1 cellular context compared by ENCODE assay signal in the genomic region with DNA sequence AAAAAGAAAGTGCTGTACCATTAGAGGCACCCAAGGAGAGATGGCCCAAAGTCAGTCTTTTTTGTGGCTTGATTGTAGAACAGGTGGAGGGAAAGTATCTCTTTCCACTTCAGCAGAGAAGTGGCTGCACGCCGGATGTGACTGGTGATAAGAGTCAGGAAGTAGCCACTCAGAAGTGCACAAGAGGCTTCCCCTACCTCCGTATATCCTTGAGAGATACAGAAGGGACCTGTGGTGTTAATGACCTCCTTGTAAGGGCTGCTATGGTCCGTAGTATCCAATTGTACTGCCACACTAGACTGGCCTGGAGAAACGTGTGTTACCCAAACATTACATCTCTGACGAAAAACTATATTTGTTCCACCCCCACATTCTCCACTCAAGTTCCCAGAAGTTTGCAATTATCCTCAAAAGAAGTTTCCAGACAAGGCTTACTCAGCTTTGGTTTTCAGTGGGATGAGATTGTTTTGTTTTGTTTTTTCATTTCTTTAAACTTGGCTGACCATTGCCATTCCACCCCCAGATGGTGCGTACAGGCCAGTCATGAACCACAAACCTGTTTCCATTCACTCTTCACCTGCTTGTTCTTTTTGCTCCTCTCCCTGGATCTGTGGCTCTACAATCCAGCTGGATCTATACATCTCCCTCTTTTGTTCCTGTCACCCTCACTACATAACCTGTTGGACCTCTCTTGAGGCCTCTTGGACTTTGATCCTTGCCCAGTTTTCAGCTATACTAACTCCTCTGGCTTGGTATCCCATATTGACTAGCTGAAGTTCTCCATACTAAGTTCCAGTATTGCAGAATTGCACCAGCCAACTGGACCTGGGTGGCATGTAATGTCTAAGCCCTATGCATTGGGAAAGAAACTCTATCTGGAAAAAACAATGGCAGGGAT.
TF ChIP-seq lines count a peak whose summit lies in the region.

No MANE protein-coding gene starts in this region.

TF ChIP-seq in IMR-90, 13 proteins besides CTCF, POLR2A, EP300 and RAD21 (continued from another document):
- TF ChIP-seq MXI1 (IDR thresholded peaks at IDR 0.05; ENCODE audit: borderline replicate concordance, low read depth, low read length), result no peak
- TF ChIP-seq, protein P1, sequence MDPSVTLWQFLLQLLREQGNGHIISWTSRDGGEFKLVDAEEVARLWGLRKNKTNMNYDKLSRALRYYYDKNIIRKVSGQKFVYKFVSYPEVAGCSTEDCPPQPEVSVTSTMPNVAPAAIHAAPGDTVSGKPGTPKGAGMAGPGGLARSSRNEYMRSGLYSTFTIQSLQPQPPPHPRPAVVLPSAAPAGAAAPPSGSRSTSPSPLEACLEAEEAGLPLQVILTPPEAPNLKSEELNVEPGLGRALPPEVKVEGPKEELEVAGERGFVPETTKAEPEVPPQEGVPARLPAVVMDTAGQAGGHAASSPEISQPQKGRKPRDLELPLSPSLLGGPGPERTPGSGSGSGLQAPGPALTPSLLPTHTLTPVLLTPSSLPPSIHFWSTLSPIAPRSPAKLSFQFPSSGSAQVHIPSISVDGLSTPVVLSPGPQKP (IDR thresholded peaks at IDR 0.05; ENCODE audit: borderline replicate concordance, low read depth, low read length), result no peak
- no peak for TF ChIP-seq SMC3 (IDR thresholded peaks at IDR 0.05; ENCODE audit: low read depth, low read length)
- no peak for TF ChIP-seq RFX5 (IDR thresholded peaks at IDR 0.05; ENCODE audit: low read depth, low read length)
- no peak for TF ChIP-seq MAFK (IDR thresholded peaks at IDR 0.05; ENCODE audit: low read depth, low read length)
- no peak for TF ChIP-seq BHLHE40 (IDR thresholded peaks at IDR 0.05; ENCODE audit: low read depth, low read length)
- no peak for TF ChIP-seq MAZ (IDR thresholded peaks at IDR 0.05; ENCODE audit: borderline replicate concordance, low read depth, low read length)
- TF ChIP-seq RCOR1 (IDR thresholded peaks at IDR 0.05; ENCODE audit: insufficient replicate concordance, low read length), result no peak
- TF ChIP-seq NFE2L2 (IDR thresholded peaks at IDR 0.05; ENCODE audit: low read depth, low read length), result no peak
- TF ChIP-seq FOS (IDR thresholded peaks at IDR 0.05; ENCODE audit: low read depth, low read length), result no peak
TF ChIP-seq in IMR-90: peak in this region for 0.
